ENCODE assay signal across 8 cellular contexts in the genomic region with DNA sequence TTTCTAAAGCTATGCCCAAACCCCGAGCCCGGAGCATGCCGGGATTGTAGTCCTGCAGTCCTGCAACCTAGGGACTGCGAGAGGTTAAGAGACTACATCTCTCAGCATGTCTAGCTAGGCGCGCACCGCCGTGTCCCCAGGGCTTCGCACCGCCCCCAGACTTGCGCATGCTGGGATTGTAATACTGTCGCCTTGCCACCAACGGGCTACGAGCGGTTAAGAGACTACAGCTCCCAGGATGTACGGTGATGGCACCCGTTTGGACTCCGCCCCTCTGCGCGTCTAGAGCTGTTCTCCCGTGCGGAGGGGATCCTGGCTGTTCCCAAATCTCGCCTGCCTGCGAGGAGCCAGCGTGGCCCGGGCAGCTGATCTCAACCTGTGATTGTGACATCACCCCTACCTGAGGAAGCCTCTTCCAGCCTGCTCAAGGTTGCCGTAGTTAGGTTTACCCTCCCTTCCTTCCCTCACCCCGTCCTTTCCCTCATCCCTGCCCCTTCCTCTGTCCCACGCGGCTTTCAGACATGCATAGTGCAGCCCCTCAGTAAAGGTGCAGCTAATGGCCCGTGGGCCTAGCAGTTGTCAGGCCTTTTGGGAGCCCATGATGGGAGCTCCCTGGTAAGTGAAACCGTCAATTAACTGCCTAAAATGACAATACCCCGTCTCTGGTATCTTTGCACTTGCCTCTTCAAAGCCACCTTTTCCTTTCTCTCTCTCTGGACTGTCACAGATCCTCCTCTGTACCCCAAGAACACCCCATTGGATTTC. TPM values are rescaled to one million over a fixed set of nuclear protein-coding genes. Genes with fewer than 3 reads are reported as not detected.
DNase-seq lines count a peak whose midpoint lies in the region; ATAC-seq and TF ChIP-seq lines count a peak whose summit lies in the region.

No MANE protein-coding gene starts in this region.

- peaks cover 8% of the 10 kb centered on the region for H3K4me1 Mint-ChIP-seq in activated naive CD8-positive, alpha-beta T cell treated with anti-CD3 and anti-CD28 coated beads, Interleukin-2, amount 10 ng/mL, durations not matched to agents 7 days and 5 days

- peaks cover 14% of the 10 kb centered on the region for H3K79me2 ChIP-seq in Karpas-422 (ENCODE audit: low read length)

- peak overlapping the region; percentile 98 for H3K27ac Mint-ChIP-seq in activated naive CD8-positive, alpha-beta T cell treated with anti-CD3 and anti-CD28 coated beads, Interleukin-2, amount 10 ng/mL, durations not matched to agents 7 days and 5 days

- intact Hi-C loops in cardiac septum (cut with DNase I): no loop called here

- no peaks in the 10 kb centered on the region for H3K9me3 ChIP-seq in Karpas-422 (ENCODE audit: low read length)

- no peaks in the 10 kb centered on the region for H3K27me3 Mint-ChIP-seq in activated naive CD8-positive, alpha-beta T cell treated with anti-CD3 and anti-CD28 coated beads, Interleukin-2, amount 10 ng/mL, durations not matched to agents 7 days and 5 days

- peak overlapping the region; percentile 98 for H3K27ac ChIP-seq in Karpas-422 (ENCODE audit: low read length)

- H3K9me3 Mint-ChIP-seq in activated naive CD8-positive, alpha-beta T cell treated with anti-CD3 and anti-CD28 coated beads, Interleukin-2, amount 10 ng/mL, durations not matched to agents 7 days and 5 days: peaks cover 2% of the 10 kb centered on the region

- peak overlapping the region; percentile 85 for H3K4me3 ChIP-seq in Karpas-422 (ENCODE audit: low read length)
- peak overlapping the region; percentile 56 for H3K4me3 ChIP-seq in skeletal muscle cell (ENCODE audit: low read depth, low read length)

- peaks cover 44% of the 10 kb centered on the region for H3K4me1 ChIP-seq in Karpas-422 (ENCODE audit: low read length)

- peaks cover 5% of the 10 kb centered on the region; the same call in 1 of the 2 replicates for H3K36me3 ChIP-seq in Karpas-422 (ENCODE audit: insufficient read depth, low read length)

- ATAC-seq in GM21526 (IDR thresholded peaks at IDR 0.05; ENCODE audit: low FRiP score, unreplicated experiment) (peak; percentile 99), SK-N-SH treated with all-trans-retinoic acid at 6 μM for 48 hours (peak; percentile 98)
- peak; percentile 100 for ATAC-seq in activated naive CD8-positive, alpha-beta T cell treated with anti-CD3 and anti-CD28 coated beads, Interleukin-2, amount 10 ng/mL, durations not matched to agents 7 days and 5 days (ENCODE audit: low read depth)

- peak overlapping the region; percentile 88 for H3K9ac ChIP-seq in Karpas-422 (ENCODE audit: low read length)

- peak overlapping the region; percentile 98 for H3K4me3 Mint-ChIP-seq in activated naive CD8-positive, alpha-beta T cell treated with anti-CD3 and anti-CD28 coated beads, Interleukin-2, amount 10 ng/mL, durations not matched to agents 7 days and 5 days

- H4K20me1 ChIP-seq in Karpas-422 (ENCODE audit: insufficient read depth, low read depth, low read length): no peaks in the 10 kb centered on the region

- H3K9me2 ChIP-seq in Karpas-422 (replicated peaks; ENCODE audit: insufficient read depth, low read length): no peaks in the 10 kb centered on the region

- peaks cover 9% of the 10 kb centered on the region for H3K36me3 Mint-ChIP-seq in activated naive CD8-positive, alpha-beta T cell treated with anti-CD3 and anti-CD28 coated beads, Interleukin-2, amount 10 ng/mL, durations not matched to agents 7 days and 5 days

- POLR2A ChIA-PET in activated naive CD8-positive, alpha-beta T cell treated with anti-CD3 and anti-CD28 coated beads, Interleukin-2, amount 10 ng/mL, durations not matched to agents 7 days and 5 days (lab: Charles Lee): interaction anchor here (0.6 to 1.9 kb wide), 9 partner anchors 8 to 1066 kb away, joined by 3 to 24 read pairs (median 6); partner anchors contain the start of genes ERV3-1, ZNF107, ZNF138 and ZNF273

- no peaks in the 10 kb centered on the region for H3K27me3 ChIP-seq in Karpas-422 (ENCODE audit: low read length)

- peak; percentile 93 for DNase-seq in DMS79 (lab: John Stamatoyannopoulos, UW)
- DNase-seq in Karpas-422: peak; percentile 99
- peak; percentile 87 for DNase-seq in activated naive CD8-positive, alpha-beta T cell treated with anti-CD3 and anti-CD28 coated beads, Interleukin-2, amount 10 ng/mL, durations not matched to agents 7 days and 5 days
- peak; percentile 95 for DNase-seq in cardiac septum (ENCODE audit: low spot score)
- peak; percentile 35 for DNase-seq in skeletal muscle cell (ENCODE audit: low read depth)
- no peak for DNase-seq in glomerular visceral epithelial cell (ENCODE audit: extremely low spot score)

- H2AFZ ChIP-seq in Karpas-422 (ENCODE audit: low read length): peak overlapping the region; percentile 46; the same call in 1 of the 2 replicates

- H3K4me2 ChIP-seq in Karpas-422 (ENCODE audit: low read depth, low read length, poor library complexity, severe bottlenecking): peak overlapping the region; percentile 81

TF ChIP-seq in SK-N-SH treated with all-trans-retinoic acid at 6 μM for 48 hours, 23 proteins besides CTCF, POLR2A, EP300 and RAD21:
- TF ChIP-seq GLIS3 (CRISPR knock-in tag; IDR thresholded peaks at IDR 0.05): no peak
- TF ChIP-seq SNAI2 (CRISPR knock-in tag; IDR thresholded peaks at IDR 0.05): peak; percentile 11; the same call in 1 of the 2 replicates
- peak; percentile 45; the same call in 1 of the 2 replicates for TF ChIP-seq ZNF70 (CRISPR knock-in tag; IDR thresholded peaks at IDR 0.05)
TF ChIP-seq in SK-N-SH treated with all-trans-retinoic acid at 6 μM for 48 hours: peak in this region for 2.

RNA-seq across cellular contexts. Expression of gene ZNF736, which starts 6.3 kb away (rescaled TPM):
- total RNA-seq in Karpas-422 (2014; rRNA removed; shearing (Covaris generic); ENCODE audit: low replicate concordance): 42.9 and 82.3 TPM in 2 replicates
- total RNA-seq in activated naive CD8-positive, alpha-beta T cell treated with anti-CD3 and anti-CD28 coated beads, Interleukin-2, amount 10 ng/mL, durations not matched to agents 7 days and 5 days: 10 to 100 TPM; 38.9 to 39.6 TPM
- total RNA-seq in cardiac septum: 6.8 TPM
